ENCODE assay signal across 38 cellular contexts in the genomic region with DNA sequence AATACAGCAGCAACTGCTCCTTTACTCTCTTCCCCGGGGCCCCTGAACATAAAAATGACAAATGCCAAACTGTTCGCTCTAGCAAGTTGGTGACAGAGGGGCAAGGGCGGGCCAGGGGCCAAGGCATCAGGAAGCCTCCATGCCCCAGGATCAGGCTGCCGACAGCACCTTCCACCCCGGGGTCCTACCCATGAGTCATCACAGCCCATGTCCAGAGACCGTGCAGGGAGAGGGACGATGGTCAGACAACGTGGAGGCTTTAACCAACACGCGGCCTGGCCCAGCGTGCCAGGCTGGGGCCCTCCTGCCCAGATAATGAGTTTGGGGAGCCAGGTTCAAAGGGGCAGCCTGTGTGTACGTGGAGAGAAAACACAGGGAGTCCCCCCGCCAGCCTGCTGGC.
"Had no signal": no experiment of that assay in that cellular context is flagged by ENCODE, and none has a peak within 500 bp of the region (broad histone marks: within the 10 kb centered on the region; RNA-seq: fewer than 3 reads in every experiment).

No MANE protein-coding gene starts in this region.

- H3K4me3 ChIP-seq: MG63, Peyer's patch had no signal

- H3K36me3 Mint-ChIP-seq: activated CD8-positive, alpha-beta memory T cell treated with anti-CD3 and anti-CD28 coated beads, Interleukin-2, amount 10 ng/mL, durations not matched to agents 7 days and 5 days; activated naive CD8-positive, alpha-beta T cell treated with anti-CD3 and anti-CD28 coated beads for 36 hours had no signal

- H3K27ac ChIP-seq: brain microvascular endothelial cell, Peyer's patch, WERI-Rb-1 had no signal

- DNase-seq: activated CD4-positive, alpha-beta memory T cell treated with anti-CD3 and anti-CD28 coated beads, Interleukin-2, amount 10 ng/mL, durations not matched to agents 7 days and 5 days; activated CD4-positive, alpha-beta T cell treated with anti-CD3 and anti-CD28 coated beads for 1 hour; activated CD4-positive, alpha-beta T cell treated with anti-CD3 and anti-CD28 coated beads for 48 hours; activated CD4-positive, CD25-positive, alpha-beta regulatory T cell; activated CD8-positive, alpha-beta memory T cell treated with anti-CD3 and anti-CD28 coated beads for 24 hours; activated CD8-positive, alpha-beta memory T cell treated with anti-CD3 and anti-CD28 coated beads, Interleukin-2, amount 10 ng/mL, durations not matched to agents 7 days and 5 days; activated CD8-positive, alpha-beta memory T cell treated with anti-CD3 and anti-CD28 coated beads, Interleukin-2, amount 50 U/mL, for 48 hours; activated effector memory CD4-positive, alpha-beta T cell treated with anti-CD3 and anti-CD28 coated beads, Interleukin-2, amount 50 U/mL, for 16 hours; activated naive CD4-positive, alpha-beta T cell; activated naive CD4-positive, alpha-beta T cell treated with anti-CD3 and anti-CD28 coated beads, Interleukin-2, amount 50 U/mL, for 16 hours; activated naive CD8-positive, alpha-beta T cell treated with anti-CD3 and anti-CD28 coated beads for 36 hours; activated T-cell treated with anti-CD3 and anti-CD28 coated beads, Interleukin-2, amount 50 U/mL, for 48 hours; amniotic stem cell; aorta; brain microvascular endothelial cell; Kasumi-1; KG1; MG63; NCI-H1048; NCI-H1105 treated with DMSO at 0.1 percent for 48 hours; NCI-H1436; NCI-H1694; NCI-H1930; NCI-H2081 treated with DMSO at 0.1 percent for 48 hours; NCI-H345; NCI-H526; NCI-H748 treated with DMSO at 0.1 percent for 48 hours; NK-92 treated with Interleukin-12 subunit alpha and Interleukin-12 subunit beta, amount 100 ng/mL, for 24 hours; PC-3; Peyer's patch; RPMI8226; SIG-M5; SW 1271; T-helper 1 cell; T-helper 2 cell; T-helper 9 cell; WERI-Rb-1 had no signal

- H3K27ac Mint-ChIP-seq: activated CD4-positive, alpha-beta memory T cell treated with anti-CD3 and anti-CD28 coated beads, Interleukin-2, amount 10 ng/mL, durations not matched to agents 7 days and 5 days; activated CD8-positive, alpha-beta memory T cell treated with anti-CD3 and anti-CD28 coated beads, Interleukin-2, amount 10 ng/mL, durations not matched to agents 7 days and 5 days; activated naive CD8-positive, alpha-beta T cell treated with anti-CD3 and anti-CD28 coated beads for 36 hours had no signal

- H3K4me3 Mint-ChIP-seq: activated CD4-positive, alpha-beta memory T cell treated with anti-CD3 and anti-CD28 coated beads, Interleukin-2, amount 10 ng/mL, durations not matched to agents 7 days and 5 days; activated CD8-positive, alpha-beta memory T cell treated with anti-CD3 and anti-CD28 coated beads, Interleukin-2, amount 10 ng/mL, durations not matched to agents 7 days and 5 days; activated naive CD8-positive, alpha-beta T cell treated with anti-CD3 and anti-CD28 coated beads for 36 hours had no signal

- H3K4me1 Mint-ChIP-seq: activated CD4-positive, alpha-beta memory T cell treated with anti-CD3 and anti-CD28 coated beads, Interleukin-2, amount 10 ng/mL, durations not matched to agents 7 days and 5 days; activated CD8-positive, alpha-beta memory T cell treated with anti-CD3 and anti-CD28 coated beads, Interleukin-2, amount 10 ng/mL, durations not matched to agents 7 days and 5 days; activated naive CD8-positive, alpha-beta T cell treated with anti-CD3 and anti-CD28 coated beads for 36 hours had no signal

- ATAC-seq: activated CD8-positive, alpha-beta memory T cell treated with anti-CD3 and anti-CD28 coated beads, Interleukin-2, amount 10 ng/mL, durations not matched to agents 7 days and 5 days; PC-3; SK-N-SH treated with all-trans-retinoic acid at 6 μM for 48 hours had no signal

- H3K27me3 Mint-ChIP-seq: activated CD8-positive, alpha-beta memory T cell treated with anti-CD3 and anti-CD28 coated beads, Interleukin-2, amount 10 ng/mL, durations not matched to agents 7 days and 5 days had no signal

- H3K4me1 ChIP-seq: Peyer's patch had no signal

- H3K9me3 Mint-ChIP-seq: activated CD4-positive, alpha-beta memory T cell treated with anti-CD3 and anti-CD28 coated beads, Interleukin-2, amount 10 ng/mL, durations not matched to agents 7 days and 5 days; activated naive CD8-positive, alpha-beta T cell treated with anti-CD3 and anti-CD28 coated beads for 36 hours had no signal

- H3K36me3 ChIP-seq: brain microvascular endothelial cell, MG63 had no signal

- H3K27me3 ChIP-seq: MG63, Peyer's patch had no signal

- H3K9me3 ChIP-seq: MG63, Peyer's patch had no signal
